In genomic region chr7:137519964-137520363, GRCh38 we compare ENCODE assay signal across 1 cellular context.
TF ChIP-seq lines count a peak whose summit lies in the region.

No MANE protein-coding gene starts in this region.

TF ChIP-seq in SK-N-SH, 30 proteins besides CTCF, POLR2A, EP300 and RAD21 (continued from another document):
- TF ChIP-seq USF2 (IDR thresholded peaks at IDR 0.05; ENCODE audit: borderline replicate concordance, low read depth, low read length) (no peak), NFIC (IDR thresholded peaks at IDR 0.05; ENCODE audit: borderline replicate concordance) (peak; percentile 93), GATA2 (CRISPR knock-in tag; IDR thresholded peaks at IDR 0.05) (peak; percentile 34; the same call in 1 of the 2 replicates), RCOR1 (IDR thresholded peaks at IDR 0.05; ENCODE audit: low read length) (no peak), CHD2 (IDR thresholded peaks at IDR 0.05; ENCODE audit: low read length, partially characterized antibody) (no peak), POLR2AphosphoS5 (IDR thresholded peaks at IDR 0.05; ENCODE audit: low read depth, low read length) (peak; percentile 72), FOXM1 (IDR thresholded peaks at IDR 0.05; ENCODE audit: low read depth) (peak; percentile 62; the same call in 1 of the 2 replicates), EZH2phosphoT487 (IDR thresholded peaks at IDR 0.05; ENCODE audit: borderline replicate concordance, low read depth) (no peak), JUND (IDR thresholded peaks at IDR 0.05) (peak; percentile 76), USF1 (IDR thresholded peaks at IDR 0.05; ENCODE audit: borderline replicate concordance, low read depth) (no peak), FOSL2 (IDR thresholded peaks at IDR 0.05; ENCODE audit: borderline replicate concordance, low read depth) (peak; percentile 14; the same call in 1 of the 2 replicates), RXRA (IDR thresholded peaks at IDR 0.05; ENCODE audit: borderline replicate concordance, low read depth) (no peak), PBX3 (IDR thresholded peaks at IDR 0.05) (peak; percentile 94), MEF2A (IDR thresholded peaks at IDR 0.05; ENCODE audit: borderline replicate concordance, low read depth) (peak; percentile 80; the same call in 1 of the 2 replicates), ELF1 (IDR thresholded peaks at IDR 0.05) (no peak), MXI1 (IDR thresholded peaks at IDR 0.05; ENCODE audit: low read depth, low read length) (no peak), IRF3 (IDR thresholded peaks at IDR 0.05; ENCODE audit: low read depth, low read length) (no peak), GABPA (IDR thresholded peaks at IDR 0.05; ENCODE audit: low read depth) (no peak), SMC3 (IDR thresholded peaks at IDR 0.05; ENCODE audit: low read depth, low read length) (no peak), FOXJ3 (CRISPR knock-in tag; IDR thresholded peaks at IDR 0.05) (no peak), SIN3A (IDR thresholded peaks at IDR 0.05; ENCODE audit: borderline replicate concordance, low read depth, low read length) (no peak), REST (IDR thresholded peaks at IDR 0.05; ENCODE audit: low read depth, low read length) (no peak), RFX5 (IDR thresholded peaks at IDR 0.05; ENCODE audit: low read length) (no peak)
